Comparison of ENCODE assay signal across 26 cellular contexts in genomic region chr12:41067941-41068645, GRCh38.
"Had no signal": no experiment of that assay in that cellular context is flagged by ENCODE, and none has a peak within 500 bp of the region (broad histone marks: within the 10 kb centered on the region; RNA-seq: fewer than 3 reads in every experiment).

No MANE protein-coding gene starts in this region.

- FAIRE-seq: astrocyte, kidney, pancreas had no signal

- H3K27me3 Mint-ChIP-seq: memory B cell; naive thymus-derived CD8-positive, alpha-beta T cell; T-cell had no signal

- H3K9me3 ChIP-seq: adrenal gland, breast epithelium, esophagus muscularis mucosa, gastroesophageal sphincter, heart left ventricle, left ventricle myocardium inferior, pancreas, sigmoid colon, stomach, testis, upper lobe of left lung had no signal

- H3K27ac ChIP-seq: adrenal gland, breast epithelium, esophagus muscularis mucosa, gastroesophageal sphincter, heart left ventricle, left ventricle myocardium inferior, pancreas, sigmoid colon, stomach, testis, upper lobe of left lung had no signal

- H3K4me1 Mint-ChIP-seq: memory B cell; naive thymus-derived CD8-positive, alpha-beta T cell; stimulated activated effector memory CD8-positive, alpha-beta T cell treated with anti-CD3 and anti-CD28 coated beads, Interleukin-12 subunit alpha, Interleukin-12 subunit beta, amount 100 ng/mL, for 72 hours; T-cell had no signal

- H3K27me3 ChIP-seq: adrenal gland, breast epithelium, esophagus muscularis mucosa, gastroesophageal sphincter, heart left ventricle, pancreas, sigmoid colon, stomach, testis, upper lobe of left lung had no signal

- H3K27ac Mint-ChIP-seq: activated naive CD4-positive, alpha-beta T cell treated with anti-CD3 and anti-CD28 coated beads, Interleukin-2, amount 50 U/mL, for 72 hours; activated T-helper 1 cell treated with anti-CD3 and anti-CD28 coated beads, Interleukin-12 subunit alpha, Interleukin-12 subunit beta, Interleukin-2, Interleukin-4 antibody, amounts not matched to agents 30 ng/mL and 10 ng/mL and 1 ng/mL, durations not matched to agents 14 hours and 24 hours and 36 hours; memory B cell; naive thymus-derived CD8-positive, alpha-beta T cell; stimulated activated effector memory CD8-positive, alpha-beta T cell treated with anti-CD3 and anti-CD28 coated beads, Interleukin-12 subunit alpha, Interleukin-12 subunit beta, amount 100 ng/mL, for 72 hours; T-cell had no signal

- H3K4me3 Mint-ChIP-seq: activated T-helper 1 cell treated with anti-CD3 and anti-CD28 coated beads, Interleukin-12 subunit alpha, Interleukin-12 subunit beta, Interleukin-2, Interleukin-4 antibody, amounts not matched to agents 30 ng/mL and 10 ng/mL and 1 ng/mL, durations not matched to agents 14 hours and 24 hours and 36 hours; memory B cell; naive thymus-derived CD8-positive, alpha-beta T cell; stimulated activated effector memory CD8-positive, alpha-beta T cell treated with anti-CD3 and anti-CD28 coated beads, Interleukin-12 subunit alpha, Interleukin-12 subunit beta, amount 100 ng/mL, for 72 hours; T-cell had no signal

- DNase-seq: activated CD4-positive, alpha-beta T cell treated with anti-CD3 and anti-CD28 coated beads for 1 hour; activated CD4-positive, alpha-beta T cell treated with anti-CD3 and anti-CD28 coated beads, Interleukin-2, amount 50 U/mL, for 48 hours; activated gamma-delta T cell treated with Interleukin-2 at 50 U/mL for 16 hours; activated T-cell treated with anti-CD3 and anti-CD28 coated beads for 4 hours; adrenal gland; cerebellar nuclear complex; effector CD8-positive, alpha-beta T cell; heart left ventricle; kidney; left ventricle myocardium inferior; naive thymus-derived CD8-positive, alpha-beta T cell; pancreas; sigmoid colon; stimulated activated CD4-positive, alpha-beta T cell treated with anti-CD3 and anti-CD28 coated beads, Interleukin-4, amount 100 ng/mL, for 24 hours; stomach; T-cell; testis; upper lobe of left lung had no signal

- H3K4me3 ChIP-seq: adrenal gland, breast epithelium, esophagus muscularis mucosa, gastroesophageal sphincter, heart left ventricle, left ventricle myocardium inferior, pancreas, sigmoid colon, stomach, testis, upper lobe of left lung had no signal

- H3K9me3 Mint-ChIP-seq: activated naive CD4-positive, alpha-beta T cell treated with anti-CD3 and anti-CD28 coated beads, Interleukin-2, amount 50 U/mL, for 72 hours; activated T-helper 1 cell treated with anti-CD3 and anti-CD28 coated beads, Interleukin-12 subunit alpha, Interleukin-12 subunit beta, Interleukin-2, Interleukin-4 antibody, amounts not matched to agents 30 ng/mL and 10 ng/mL and 1 ng/mL, durations not matched to agents 14 hours and 24 hours and 36 hours; memory B cell; stimulated activated effector memory CD8-positive, alpha-beta T cell treated with anti-CD3 and anti-CD28 coated beads, Interleukin-12 subunit alpha, Interleukin-12 subunit beta, amount 100 ng/mL, for 72 hours; T-cell had no signal

- H3K36me3 ChIP-seq: adrenal gland, breast epithelium, esophagus muscularis mucosa, heart left ventricle, left ventricle myocardium inferior, pancreas, sigmoid colon, stomach, upper lobe of left lung had no signal

- ATAC-seq: activated naive CD4-positive, alpha-beta T cell treated with anti-CD3 and anti-CD28 coated beads, Interleukin-2, amount 50 U/mL, for 72 hours; gastroesophageal sphincter; heart left ventricle; naive thymus-derived CD8-positive, alpha-beta T cell; pancreas; stimulated activated effector memory CD8-positive, alpha-beta T cell treated with anti-CD3 and anti-CD28 coated beads, Interleukin-12 subunit alpha, Interleukin-12 subunit beta, amount 100 ng/mL, for 72 hours; T-cell had no signal

- H3K36me3 Mint-ChIP-seq: activated naive CD4-positive, alpha-beta T cell treated with anti-CD3 and anti-CD28 coated beads, Interleukin-2, amount 50 U/mL, for 72 hours; memory B cell; naive thymus-derived CD8-positive, alpha-beta T cell; stimulated activated effector memory CD8-positive, alpha-beta T cell treated with anti-CD3 and anti-CD28 coated beads, Interleukin-12 subunit alpha, Interleukin-12 subunit beta, amount 100 ng/mL, for 72 hours; T-cell had no signal

- H3K4me1 ChIP-seq: adrenal gland, breast epithelium, esophagus muscularis mucosa, gastroesophageal sphincter, heart left ventricle, left ventricle myocardium inferior, pancreas, testis, upper lobe of left lung had no signal
